6 cellular contexts compared by ENCODE assay signal in the genomic region with DNA sequence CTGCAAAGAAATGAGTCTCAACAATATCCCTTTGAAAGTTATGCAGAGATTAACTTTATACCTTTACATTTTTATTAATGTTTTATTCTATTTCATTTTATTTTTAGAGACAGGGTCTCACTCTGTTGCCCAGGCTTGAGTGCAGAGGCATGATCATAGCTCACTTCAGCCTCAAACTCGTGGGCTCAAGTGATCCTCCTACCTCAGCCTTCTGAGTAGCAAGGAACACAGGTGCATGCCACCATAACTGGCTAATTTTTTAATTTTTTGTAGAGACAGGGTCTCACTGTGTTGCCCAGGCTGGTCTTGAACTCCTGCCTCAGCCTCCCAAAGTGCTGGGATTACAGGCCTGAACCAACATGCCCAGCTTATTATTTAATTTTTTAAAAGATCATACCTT. TPM values are rescaled to one million over a fixed set of nuclear protein-coding genes. Genes with fewer than 3 reads are reported as not detected.
A peak's percentile ranks its signal among the peaks of the same experiment; 100 is the strongest.
DNase-seq lines count a peak whose midpoint lies in the region; ATAC-seq and TF ChIP-seq lines count a peak whose summit lies in the region.
"Not testable (repeated sequence)": the region's sequence is repeated elsewhere in the genome, so short reads cannot be mapped to it uniquely, and the experiment has no call there.

No MANE protein-coding gene starts in this region.

- POLR2A ChIA-PET in Panc1 (lab: Charles Lee): interaction anchor here (0.8 kb wide), 1 partner anchor 200 kb away, joined by 3 read pairs; no protein-coding TSS in a partner anchor
- POLR2A ChIA-PET in WTC11 (lab: Charles Lee): not testable (repeated sequence)

- CTCF ChIA-PET in Calu3 (lab: Charles Lee); Panc1 (lab: Charles Lee); WTC11 (lab: Charles Lee): not testable (repeated sequence)

- H3K27ac Mint-ChIP-seq in Calu3 (ENCODE audit: unreplicated experiment) (peak overlapping the region; percentile 18), osteocyte (ENCODE audit: unreplicated experiment) (peak overlapping the region; percentile 93)
- H3K27ac Mint-ChIP-seq in WTC11: not testable (repeated sequence)
- peak overlapping the region; percentile 83 for H3K27ac Mint-ChIP-seq in dendritic cell treated with granulocyte-macrophage colony-stimulating factor and Interleukin-4, amounts not matched to agents 40 ng/mL and 50 ng/mL, for 4 days

- intact Hi-C loops in Calu3 (cut with micrococcal nuclease; ENCODE audit: unreplicated experiment); Panc1 (cut with micrococcal nuclease; ENCODE audit: unreplicated experiment): not testable (repeated sequence)
- intact Hi-C loops in dendritic cell treated with granulocyte-macrophage colony-stimulating factor and Interleukin-4, amounts not matched to agents 40 ng/mL and 50 ng/mL, for 4 days (cut with micrococcal nuclease): loop anchor here (5.0 kb wide), 1 partner anchor 38 kb away; no protein-coding TSS in a partner anchor
- intact Hi-C loops in gastrocnemius medialis (cut with DNase I; ENCODE audit: low total_unique reads): loop anchor here (5.0 kb wide), 1 partner anchor 52 kb away; a partner anchor contains a TSS

- H3K9me3 ChIP-seq in Panc1 (ENCODE audit: control insufficient read depth, insufficient read depth, low read depth, low read length); gastrocnemius medialis: not testable (repeated sequence)

- not testable (repeated sequence) for ATAC-seq in Panc1, WTC11, gastrocnemius medialis

- H3K4me3 Mint-ChIP-seq in Calu3 (ENCODE audit: low read depth, unreplicated experiment); WTC11; dendritic cell treated with granulocyte-macrophage colony-stimulating factor and Interleukin-4, amounts not matched to agents 40 ng/mL and 50 ng/mL, for 4 days; osteocyte (ENCODE audit: unreplicated experiment): not testable (repeated sequence)

- not testable (repeated sequence) for H3K36me3 Mint-ChIP-seq in Calu3 (ENCODE audit: insufficient read depth, unreplicated experiment); WTC11; osteocyte (ENCODE audit: unreplicated experiment)
- H3K36me3 Mint-ChIP-seq in dendritic cell treated with granulocyte-macrophage colony-stimulating factor and Interleukin-4, amounts not matched to agents 40 ng/mL and 50 ng/mL, for 4 days (ENCODE audit: low read depth): peaks cover 18% of the 10 kb centered on the region

- not testable (repeated sequence) for TF ChIP-seq CTCF in Calu3 (IDR thresholded peaks at IDR 0.05; ENCODE audit: unreplicated experiment); Panc1 (IDR thresholded peaks at IDR 0.05); WTC11 (IDR thresholded peaks at IDR 0.05); osteocyte (IDR thresholded peaks at IDR 0.05); gastrocnemius medialis (IDR thresholded peaks at IDR 0.05 in 4 of 5, conservative IDR thresholded peaks at IDR 0.05 in 1 of 5)

- peak overlapping the region; percentile 34; the same call in 1 of the 2 replicates for H3K27ac ChIP-seq in Panc1 (ENCODE audit: low read length)
- peak overlapping the region in 3 of 4 donors; percentile 74 to 76 (median 75) for H3K27ac ChIP-seq in gastrocnemius medialis

- H3K36me3 ChIP-seq in Panc1 (ENCODE audit: control insufficient read depth, insufficient read depth, low read length); gastrocnemius medialis: not testable (repeated sequence)

- not testable (repeated sequence) for DNase-seq in Calu3; Panc1 (ENCODE audit: low read depth, low spot score); WTC11 (ENCODE audit: low spot score); osteocyte (ENCODE audit: extremely low spot score, unreplicated experiment); gastrocnemius medialis

- H3K4me1 Mint-ChIP-seq in Calu3 (ENCODE audit: low read depth, unreplicated experiment): peaks cover 17% of the 10 kb centered on the region
- H3K4me1 Mint-ChIP-seq in WTC11: not testable (repeated sequence)
- peaks cover 38% of the 10 kb centered on the region for H3K4me1 Mint-ChIP-seq in dendritic cell treated with granulocyte-macrophage colony-stimulating factor and Interleukin-4, amounts not matched to agents 40 ng/mL and 50 ng/mL, for 4 days (ENCODE audit: low read depth)
- H3K4me1 Mint-ChIP-seq in osteocyte (ENCODE audit: unreplicated experiment): peaks cover 33% of the 10 kb centered on the region

- H3K27me3 Mint-ChIP-seq in Calu3 (ENCODE audit: unreplicated experiment); WTC11 (ENCODE audit: low read depth); dendritic cell treated with granulocyte-macrophage colony-stimulating factor and Interleukin-4, amounts not matched to agents 40 ng/mL and 50 ng/mL, for 4 days; osteocyte (ENCODE audit: unreplicated experiment): not testable (repeated sequence)

- not testable (repeated sequence) for TF ChIP-seq POLR2A in gastrocnemius medialis (IDR thresholded peaks at IDR 0.05)

- H3K9me3 Mint-ChIP-seq in Calu3 (ENCODE audit: low read depth, unreplicated experiment); WTC11; dendritic cell treated with granulocyte-macrophage colony-stimulating factor and Interleukin-4, amounts not matched to agents 40 ng/mL and 50 ng/mL, for 4 days; osteocyte (ENCODE audit: unreplicated experiment): not testable (repeated sequence)

- in situ Hi-C loops in Panc1 (cut with HindIII; ENCODE audit: low pct_unique_long_range_greater_than_20kb, low sequenced_read_pairs); gastrocnemius medialis (cut with MboI; ENCODE audit: low sequenced_read_pairs in 4 of 4): not testable (repeated sequence)

- BruUV-seq in Calu3 (replicated peaks; lab: Mats Ljungman, UMichigan); Panc1 (replicated peaks; lab: Mats Ljungman, UMichigan): not testable (repeated sequence)

- H3K4me3 ChIP-seq in Panc1 (ENCODE audit: low read depth in 2 of 2, low read length in 2 of 2); gastrocnemius medialis: not testable (repeated sequence)

- peaks cover 14% of the 10 kb centered on the region for H3K4me1 ChIP-seq in Panc1 (ENCODE audit: control insufficient read depth, insufficient read depth, low read length)
- peaks cover 19 to 24% of the 10 kb centered on the region in 2 donors for H3K4me1 ChIP-seq in gastrocnemius medialis

- not testable (repeated sequence) for H3K27me3 ChIP-seq in Panc1 (ENCODE audit: control insufficient read depth, insufficient read depth, low read length); gastrocnemius medialis

TF ChIP-seq in WTC11, 78 proteins besides CTCF, POLR2A, EP300 and RAD21:
- TF ChIP-seq ZNF121 (CRISPR knock-in tag; IDR thresholded peaks at IDR 0.05): peak; percentile 43; the same call in 1 of the 2 replicates

RNA-seq across cellular contexts. Expression of a gene that starts 50.4 kb away (rescaled TPM):
- 30.1 and 43.8 TPM in 2 replicates for total RNA-seq in Calu3 (2022)
- total RNA-seq in Panc1 (2021; ENCODE audit: unreplicated experiment): 47.0 TPM
- 12.7 TPM for polyA plus RNA-seq in Panc1 (2012; ENCODE audit: insufficient read length)
- 49.8 to 74.5 TPM (median 69.5 TPM) in 3 replicates for total RNA-seq in WTC11 (2021)
- 31.6 and 36.8 TPM in 2 replicates for total RNA-seq in osteocyte
- total RNA-seq in gastrocnemius medialis: 10 to 100 TPM in 1 of 4 donors, 1 to 10 TPM in 3; 6.9 to 12.0 (median 8.8) TPM

RNA-seq across cellular contexts. Expression of a gene that starts 50.5 kb away (rescaled TPM):
- total RNA-seq in Calu3 (2022) (58.4 TPM in 2 replicates), Panc1 (2021; ENCODE audit: unreplicated experiment) (42.4 TPM), WTC11 (2021) (38.4 to 40.1 TPM (median 39.9 TPM) in 3 replicates), osteocyte (63.7 and 71.9 TPM in 2 replicates), gastrocnemius medialis (10 to 100 TPM; 13.3 to 38.9 (median 23.7) TPM)
- polyA plus RNA-seq in Panc1 (2012; ENCODE audit: insufficient read length): 19.8 TPM
